In the genomic region with DNA sequence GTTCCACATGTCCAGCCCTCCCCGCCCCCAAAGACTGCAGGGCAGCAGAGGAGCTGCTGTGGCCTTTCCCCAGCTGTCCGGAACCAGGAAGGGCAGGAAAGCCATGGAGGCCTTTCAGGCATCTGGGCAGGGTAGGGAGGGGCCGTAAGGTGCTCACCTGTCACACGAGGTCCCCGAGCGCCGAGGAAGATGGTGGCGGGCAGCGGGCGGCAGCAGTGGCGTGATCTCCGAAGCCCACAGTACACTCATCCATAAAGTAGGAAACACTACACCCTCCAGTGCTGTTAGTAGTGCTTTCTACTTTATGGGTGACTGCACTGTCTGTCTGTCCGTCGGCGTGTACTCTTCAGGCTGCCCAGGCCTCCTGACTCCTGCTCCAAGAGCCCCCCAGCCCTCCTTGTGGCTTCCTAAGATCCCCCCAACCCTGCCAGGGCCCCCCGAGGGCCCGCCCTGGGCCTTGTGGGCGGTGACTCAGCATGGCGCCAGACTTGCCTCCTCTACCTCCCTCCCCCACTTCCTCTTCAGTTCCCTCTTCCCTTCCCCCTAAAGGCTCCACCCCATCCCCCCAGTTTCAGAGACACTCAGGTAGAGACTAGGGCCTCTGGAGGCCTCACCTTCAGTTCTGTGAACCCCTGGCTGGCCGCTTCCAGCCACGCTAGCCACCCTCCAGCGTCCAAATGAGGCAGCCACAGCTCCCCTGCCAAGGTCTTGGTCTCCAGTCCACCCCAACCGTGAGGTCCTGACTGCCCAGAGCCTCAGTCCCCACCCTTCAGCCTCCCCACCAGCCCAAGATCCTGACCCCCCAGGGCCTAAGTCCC, we compare ENCODE assay signal across 8 cellular contexts. TPM values are rescaled to one million over a fixed set of nuclear protein-coding genes. Genes with fewer than 3 reads are reported as not detected.
DNase-seq lines count a peak whose midpoint lies in the region; ATAC-seq and TF ChIP-seq lines count a peak whose summit lies in the region.

No MANE protein-coding gene starts in this region.

- no peak overlapping the region for H2AFZ ChIP-seq in Loucy (ENCODE audit: low read length)

- DNase-seq in activated CD8-positive, alpha-beta memory T cell treated with anti-CD3 and anti-CD28 coated beads, Interleukin-2, amount 50 U/mL, for 4 hours, result peak; percentile 85
- no peak for DNase-seq in heart right ventricle
- peak; percentile 84 for DNase-seq in stimulated activated CD4-positive, alpha-beta T cell treated with anti-CD3 and anti-CD28 coated beads, Interleukin-4, amount 100 ng/mL, for 1 hour
- no peak for DNase-seq in mesenteric fat pad (ENCODE audit: low spot score)
- DNase-seq in brain microvascular endothelial cell, result no peak
- DNase-seq in NCI-H2196 (lab: John Stamatoyannopoulos, UW; ENCODE audit: unreplicated experiment), result no peak

- H3K27ac ChIP-seq in heart right ventricle, result peak overlapping the region in 6 of 10 donors; percentile 61 to 100 (median 71)
- no peak overlapping the region for H3K27ac ChIP-seq in brain microvascular endothelial cell

- peaks cover 90% of the 10 kb centered on the region for H3K79me2 ChIP-seq in Loucy (ENCODE audit: insufficient read depth, low read length)

- no peaks in the 10 kb centered on the region for H3K9me3 ChIP-seq in Loucy (ENCODE audit: insufficient read depth, low read depth, low read length)
- H3K9me3 ChIP-seq in heart right ventricle, result no peaks in the 10 kb centered on the region

- H3K36me3 ChIP-seq in Loucy (ENCODE audit: insufficient read depth, low read length) (peaks cover 39% of the 10 kb centered on the region), heart right ventricle (peaks cover 0 to 12% (median 0%) of the 10 kb centered on the region in 9 donors), brain microvascular endothelial cell (replicated peaks) (no peaks in the 10 kb centered on the region)

- peaks cover 38% of the 10 kb centered on the region for H3F3A ChIP-seq in Loucy (ENCODE audit: low read depth)

- H3K4me2 ChIP-seq in Loucy (ENCODE audit: low read depth, low read length, poor library complexity, severe bottlenecking), result peak overlapping the region; percentile 90

- intact Hi-C loops in heart right ventricle (cut with DNase I), result no loop called here

- TF ChIP-seq CTCF in Loucy (conservative IDR thresholded peaks at IDR 0.05; ENCODE audit: low read length) (no peak), heart right ventricle (IDR thresholded peaks at IDR 0.05) (no peak), brain microvascular endothelial cell (IDR thresholded peaks at IDR 0.05; ENCODE audit: low read depth, low read length, missing control alignments) (no peak)

- H3K27me3 ChIP-seq in Loucy (ENCODE audit: insufficient read depth, low read length, poor library complexity, severe bottlenecking), result peaks cover 24% of the 10 kb centered on the region
- H3K27me3 ChIP-seq in heart right ventricle, result peaks cover 0 to 62% (median 32%) of the 10 kb centered on the region in 7 donors
- H3K27me3 ChIP-seq in brain microvascular endothelial cell (replicated peaks), result peaks cover 7% of the 10 kb centered on the region

- no peaks in the 10 kb centered on the region for H3K9me2 ChIP-seq in Loucy (replicated peaks; ENCODE audit: low read depth, low read length)

- H3K4me3 ChIP-seq in Loucy (ENCODE audit: low read length, poor library complexity, severe bottlenecking) (peak overlapping the region; percentile 99), heart right ventricle (peak overlapping the region in 9 of 10 donors; percentile 12 to 82 (median 37)), brain microvascular endothelial cell (ENCODE audit: low read depth, low read length) (no peak overlapping the region)

- ATAC-seq in heart right ventricle (peak in 6 of 8 donors; percentile 30 to 71 (median 48)), HG02852 (IDR thresholded peaks at IDR 0.05; ENCODE audit: unreplicated experiment) (no peak)

- H4K20me1 ChIP-seq in Loucy (ENCODE audit: insufficient read depth, low read length, poor library complexity, severe bottlenecking), result peaks cover 60% of the 10 kb centered on the region

- H3K4me1 ChIP-seq in Loucy (ENCODE audit: insufficient read depth, low read length, poor library complexity, severe bottlenecking) (peaks cover 54% of the 10 kb centered on the region), heart right ventricle (peaks cover 0 to 38% (median 3%) of the 10 kb centered on the region in 9 donors)

- 75 to 86% methylated on average over 23 of the region's 23 CpGs for WGBS in heart right ventricle, 2 donors

- H3K9ac ChIP-seq in Loucy (ENCODE audit: low read depth, low read length, poor library complexity, severe bottlenecking), result peak overlapping the region; percentile 99

- in situ Hi-C loops in brain microvascular endothelial cell (cut with HindIII; ENCODE audit: low pct_ligation_motif_present, low sequenced_read_pairs), result no loop called here

RNA-seq across cellular contexts. Expression of a gene that starts 2.6 kb away (rescaled TPM):
- total RNA-seq in heart right ventricle (10 to 100 TPM in 8 of 10 donors, 1 to 10 TPM in 2; 6.0 to 18.7 (median 12.4) TPM), mesenteric fat pad (1.3 TPM)
- polyA plus RNA-seq in heart right ventricle, result 10 to 100 TPM in 1 of 2 donors, 1 to 10 TPM in 1; 1.6 to 35.6 TPM

RNA-seq across cellular contexts. Expression of a gene that starts 20.8 kb away (rescaled TPM):
- total RNA-seq in heart right ventricle, result 10 to 100 TPM; 49.0 to 73.4 (median 59.8) TPM
- 10 to 100 TPM; 38.0 to 95.0 TPM for polyA plus RNA-seq in heart right ventricle
- total RNA-seq in mesenteric fat pad, result 61.9 TPM

RNA-seq across cellular contexts. Expression of a gene that starts 50.5 kb away (rescaled TPM):
- 1 to 10 TPM in 1 of 10 donors, under 1 TPM in 7, not detected in 2; 0.08 to 2.5 (median 0.25) TPM for total RNA-seq in heart right ventricle
- polyA plus RNA-seq in heart right ventricle, result under 1 TPM; 0.07 to 0.15 TPM
- 0.35 TPM for total RNA-seq in mesenteric fat pad

Comparison
In these comparisons a context has a peak if more than half of its experiments do, and no peak if none do; other contexts are left out.
1. DNase-seq: peak in activated CD8-positive, alpha-beta memory T cell treated with anti-CD3 and anti-CD28 coated beads, Interleukin-2, amount 50 U/mL, for 4 hours (single experiment) and stimulated activated CD4-positive, alpha-beta T cell treated with anti-CD3 and anti-CD28 coated beads, Interleukin-4, amount 100 ng/mL, for 1 hour (single experiment); none in heart right ventricle (0 of 2), mesenteric fat pad (single experiment), brain microvascular endothelial cell (single experiment) and NCI-H2196 (single experiment).